Comparison of ENCODE assay signal across 1 cellular context in genomic region chr14:103520657-103521437, GRCh38.
TF ChIP-seq lines count a peak whose summit lies in the region.

No MANE protein-coding gene starts in this region.

TF ChIP-seq in HCT116, 20 proteins besides CTCF, POLR2A, EP300 and RAD21:
- TF ChIP-seq TCF7L2 (IDR thresholded peaks at IDR 0.05; ENCODE audit: borderline replicate concordance, extremely low read depth, insufficient read depth, insufficient read length) (no peak), POLR2AphosphoS5 (IDR thresholded peaks at IDR 0.05; ENCODE audit: low read depth, low read length) (peak; percentile 62), YY1 (IDR thresholded peaks at IDR 0.05; ENCODE audit: extremely low read depth, insufficient replicate concordance, low read depth, low read length) (peak; percentile 50)
